In genomic region chr5:135246605-135246922, GRCh38 we compare ENCODE assay signal across 1 cellular context.
TF ChIP-seq lines count a peak whose summit lies in the region.

No MANE protein-coding gene starts in this region.

TF ChIP-seq in GM23338, 12 proteins besides CTCF, POLR2A, EP300 and RAD21 (continued from another document):
- TF ChIP-seq ZNF462 (CRISPR knock-in tag; IDR thresholded peaks at IDR 0.05) (no peak), CREB1 (CRISPR knock-in tag; IDR thresholded peaks at IDR 0.05; ENCODE audit: low read depth) (no peak), ETS1 (IDR thresholded peaks at IDR 0.05) (no peak)
